Comparison of ENCODE assay signal across 15 cellular contexts in genomic region chr15:80161473-80162016, GRCh38. TPM values are rescaled to one million over a fixed set of nuclear protein-coding genes. Genes with fewer than 3 reads are reported as not detected.
DNase-seq lines count a peak whose midpoint lies in the region; ATAC-seq and TF ChIP-seq lines count a peak whose summit lies in the region.
"Had no signal": no experiment of that assay in that cellular context is flagged by ENCODE, and none has a peak within 500 bp of the region (broad histone marks: within the 10 kb centered on the region; RNA-seq: fewer than 3 reads in every experiment).

No MANE protein-coding gene starts in this region.

- H3K14ac ChIP-seq in IMR-90 (replicated peaks; ENCODE audit: low read depth, low read length): no peak overlapping the region; the same call in 1 of the 2 replicates

- H3K4me3 Mint-ChIP-seq in CD14-positive monocyte (no peak overlapping the region), endodermal cell (no peak overlapping the region)
- H3K4me3 Mint-ChIP-seq in stimulated activated naive CD8-positive, alpha-beta T cell treated with anti-CD3 and anti-CD28 coated beads, Interleukin-15, amount 100 ng/mL, for 72 hours: no peak overlapping the region
- H3K4me3 Mint-ChIP-seq: nephron had no signal

- H4K91ac ChIP-seq in IMR-90 (ENCODE audit: insufficient read depth, low read depth, low read length): no peak overlapping the region

- peaks cover 0 to 19% of the 10 kb centered on the region in 2 experiments; a peak in 2 of 4 replicates for H3K79me1 ChIP-seq in IMR-90 (ENCODE audit: low read depth in 1 of 2, low read length in 2 of 2)

- H3K9ac ChIP-seq in IMR-90 (ENCODE audit: low read depth, low read length) (no peak overlapping the region), endodermal cell (ENCODE audit: extremely low read depth, low read length, poor library complexity, severe bottlenecking) (no peak overlapping the region)

- H2BK5ac ChIP-seq in IMR-90 (ENCODE audit: low read depth, low read length, poor library complexity, severe bottlenecking): peak overlapping the region; percentile 2

- TF ChIP-seq CTCF in CD14-positive monocyte (IDR thresholded peaks at IDR 0.05) (no peak), IMR-90 (conservative IDR thresholded peaks at IDR 0.05; ENCODE audit: low read depth, low read length) (no peak), endodermal cell (conservative IDR thresholded peaks at IDR 0.05) (no peak), sigmoid colon (IDR thresholded peaks at IDR 0.05) (no peak)

- H3K4me2 ChIP-seq in IMR-90 (ENCODE audit: low read depth, low read length): no peak overlapping the region; the same call in 1 of the 2 replicates

- dilution Hi-C loops in IMR-90 (cut with HindIII; ENCODE audit: low sequenced_read_pairs, unreplicated experiment): no loop called here

- H3K23ac ChIP-seq in IMR-90 (ENCODE audit: low read depth, low read length): no peak overlapping the region

- H2AK5ac ChIP-seq in IMR-90 (ENCODE audit: low read depth, low read length): peak overlapping the region; percentile 47; the same call in 1 of the 2 replicates

- no peak overlapping the region for H2AFZ ChIP-seq in IMR-90 (replicated peaks; ENCODE audit: low read length, poor library complexity)

- H2BK120ac ChIP-seq in IMR-90 (ENCODE audit: low read depth, low read length): peak overlapping the region; percentile 95

- peak overlapping the region; percentile 14 to 82; a peak in 2 of 4 replicates for H4K8ac ChIP-seq in IMR-90 (ENCODE audit: low read depth in 2 of 2, low read length in 2 of 2)

- peak overlapping the region; percentile 94 for H3K4ac ChIP-seq in IMR-90 (ENCODE audit: low read depth, low read length)

- POLR2A ChIA-PET in IMR-90 (lab: Charles Lee; ENCODE audit: unreplicated experiment): no interaction called here

- peak overlapping the region; percentile 35; the same call in 1 of the 2 replicates for H3K27ac ChIP-seq in IMR-90 (ENCODE audit: insufficient read depth, low read length)
- no peak overlapping the region for H3K27ac ChIP-seq in endodermal cell (ENCODE audit: low read depth, low read length)
- H3K27ac ChIP-seq in sigmoid colon: peak overlapping the region in 2 of 4 donors; percentile 56 to 69
- H3K27ac ChIP-seq: uterus had no signal

- no peak overlapping the region for H3K56ac ChIP-seq in IMR-90 (ENCODE audit: extremely low read depth, insufficient read depth, low read length)

- H3K4me3 ChIP-seq in IMR-90 (ENCODE audit: insufficient read depth, low read depth, low read length): no peak overlapping the region
- no peak overlapping the region for H3K4me3 ChIP-seq in endodermal cell (ENCODE audit: low read length)
- no peak overlapping the region for H3K4me3 ChIP-seq in sigmoid colon
- H3K4me3 ChIP-seq: uterus had no signal

- H3K27ac Mint-ChIP-seq in CD14-positive monocyte (peak overlapping the region; percentile 85 to 94 (median 91)), endodermal cell (peak overlapping the region; percentile 50)
- H3K27ac Mint-ChIP-seq in stimulated activated naive CD8-positive, alpha-beta T cell treated with anti-CD3 and anti-CD28 coated beads, Interleukin-15, amount 100 ng/mL, for 72 hours: peak overlapping the region in 1 of 2 donors; percentile 11

- TF ChIP-seq EP300 in sigmoid colon (IDR thresholded peaks at IDR 0.05): no peak

- peaks cover 0 to 3% (median 0%) of the 10 kb centered on the region in 3 donors for H3K27me3 Mint-ChIP-seq in CD14-positive monocyte (ENCODE audit: low read depth in 3 of 3)
- no peaks in the 10 kb centered on the region for H3K27me3 Mint-ChIP-seq in endodermal cell (ENCODE audit: insufficient read depth)
- no peaks in the 10 kb centered on the region for H3K27me3 Mint-ChIP-seq in stimulated activated naive CD8-positive, alpha-beta T cell treated with anti-CD3 and anti-CD28 coated beads, Interleukin-15, amount 100 ng/mL, for 72 hours

- H3K18ac ChIP-seq in IMR-90 (ENCODE audit: low read depth, low read length): peak overlapping the region; percentile 67

- intact Hi-C loops in CD14-positive monocyte (cut with micrococcal nuclease) (loop anchor here in 1 of 2 donors (5.0 kb wide), 1 partner anchor 104 kb away; the partner anchor contains the start of gene ZFAND6), IMR-90 (cut with micrococcal nuclease) (no loop called here), sigmoid colon (cut with DNase I) (no loop called here)

- in situ Hi-C loops in IMR-90 (cut with MboI; ENCODE audit: low sequenced_read_pairs): no loop called here

- DNase-seq in CD14-positive monocyte (ENCODE audit: low spot score) (no peak), IMR-90 (no peak), endodermal cell (no peak), sigmoid colon (peak; percentile 48), NCI-H69 (lab: John Stamatoyannopoulos, UW) (no peak)
- no peak for DNase-seq in stimulated activated naive CD8-positive, alpha-beta T cell treated with anti-CD3 and anti-CD28 coated beads, Interleukin-15, amount 100 ng/mL, for 72 hours
- DNase-seq in stimulated activated naive CD4-positive, alpha-beta T cell (lab: John Stamatoyannopoulos, UW): no peak
- DNase-seq: effector CD8-positive, alpha-beta T cell; left ventricle myocardium superior; NCI-H1105 treated with DMSO at 0.1 percent for 48 hours; SHP77 treated with DMSO at 0.1 percent for 48 hours; uterus had no signal

- H3K9me3 ChIP-seq in IMR-90 (ENCODE audit: control insufficient read depth, insufficient read depth, low read length): no peaks in the 10 kb centered on the region
- H3K9me3 ChIP-seq in endodermal cell (ENCODE audit: control insufficient read depth, low read length): no peaks in the 10 kb centered on the region
- no peaks in the 10 kb centered on the region for H3K9me3 ChIP-seq in sigmoid colon
- H3K9me3 ChIP-seq: uterus had no signal

- H2AK9ac ChIP-seq in IMR-90 (replicated peaks; ENCODE audit: low read depth, low read length, poor library complexity): no peak overlapping the region

- H4K5ac ChIP-seq in IMR-90 (ENCODE audit: low read depth, low read length): peak overlapping the region; percentile 5

- no peak for TF ChIP-seq RAD21 in IMR-90 (IDR thresholded peaks at IDR 0.05; ENCODE audit: low read length)

- peaks cover 26% of the 10 kb centered on the region for H3K9me1 ChIP-seq in IMR-90 (ENCODE audit: insufficient read depth, low read length)

- H2BK15ac ChIP-seq in IMR-90 (ENCODE audit: low read depth, low read length): 0 out of 3 replicates have a peak overlapping the region, but pooled peaks have one; percentile 73

- H2BK20ac ChIP-seq in IMR-90 (ENCODE audit: low read depth, low read length): peak overlapping the region; percentile 9; the same call in 1 of the 2 replicates

- peaks cover 37 to 49% of the 10 kb centered on the region in 2 donors for H3K36me3 Mint-ChIP-seq in CD14-positive monocyte
- peaks cover 17% of the 10 kb centered on the region for H3K36me3 Mint-ChIP-seq in endodermal cell (ENCODE audit: low read depth)

- 83% methylated on average over 2 of the region's 6 CpGs; no CpG with 5 or more reads in 1 of the 2 experiments for WGBS in IMR-90 (ENCODE audit: extremely low coverage in 2 of 2, insufficient read length in 1 of 2), 2 experiments
- 95% methylated on average over 6 of the region's 6 CpGs for WGBS in endodermal cell (ENCODE audit: insufficient coverage in 1 of 2, insufficient read length in 1 of 2), 2 experiments
- 88 to 90% methylated on average over 6 of the region's 6 CpGs for WGBS in sigmoid colon, 2 donors

- peaks cover 37% of the 10 kb centered on the region for H3K4me1 Mint-ChIP-seq in CD14-positive monocyte
- no peaks in the 10 kb centered on the region for H3K4me1 Mint-ChIP-seq in endodermal cell
- peaks cover 24% of the 10 kb centered on the region for H3K4me1 Mint-ChIP-seq in stimulated activated naive CD8-positive, alpha-beta T cell treated with anti-CD3 and anti-CD28 coated beads, Interleukin-15, amount 100 ng/mL, for 72 hours

- H3K27me3 ChIP-seq in IMR-90 (ENCODE audit: control insufficient read depth, insufficient read depth, low read length) (no peaks in the 10 kb centered on the region), endodermal cell (ENCODE audit: control insufficient read depth, insufficient read depth, low read length, poor library complexity, severe bottlenecking) (no peaks in the 10 kb centered on the region), sigmoid colon (no peaks in the 10 kb centered on the region)
- H3K27me3 ChIP-seq: uterus had no signal

- peaks cover 13% of the 10 kb centered on the region for H3K36me3 ChIP-seq in IMR-90 (ENCODE audit: control insufficient read depth, insufficient read depth, low read length)
- H3K36me3 ChIP-seq in endodermal cell (ENCODE audit: control insufficient read depth, insufficient read depth, low read length): no peaks in the 10 kb centered on the region
- peaks cover 0 to 11% (median 0%) of the 10 kb centered on the region in 4 donors for H3K36me3 ChIP-seq in sigmoid colon
- H3K36me3 ChIP-seq: uterus had no signal

- CTCF ChIA-PET in IMR-90 (lab: Yijun Ruan, JAX): interaction anchor here (0.6 to 2.4 kb wide), 3 partner anchors 12 to 245 kb away, joined by 5 to 11 read pairs (median 9); no protein-coding TSS in a partner anchor

- no TSS peak for BruUV-seq in IMR-90 (replicated peaks; lab: Mats Ljungman, UMichigan)

- no peak for ATAC-seq in IMR-90 (ENCODE audit: low read depth)
- no peak for ATAC-seq in stimulated activated naive CD8-positive, alpha-beta T cell treated with anti-CD3 and anti-CD28 coated beads, Interleukin-15, amount 100 ng/mL, for 72 hours
- no peak for ATAC-seq in HG02973 (IDR thresholded peaks at IDR 0.05; ENCODE audit: unreplicated experiment)
- ATAC-seq: HCT116 had no signal

- H4K20me1 ChIP-seq in IMR-90 (ENCODE audit: insufficient read depth, low read length): no peaks in the 10 kb centered on the region

- H3K4me1 ChIP-seq in IMR-90 (ENCODE audit: control insufficient read depth, insufficient read depth, low read length) (peaks cover 26% of the 10 kb centered on the region), endodermal cell (ENCODE audit: control insufficient read depth, insufficient read depth, low read length) (no peaks in the 10 kb centered on the region), sigmoid colon (peaks cover 0 to 33% (median 9%) of the 10 kb centered on the region in 4 donors)
- H3K4me1 ChIP-seq: uterus had no signal

- H3K9me3 Mint-ChIP-seq in CD14-positive monocyte: peaks cover 0 to 6% (median 1%) of the 10 kb centered on the region in 7 donors
- H3K9me3 Mint-ChIP-seq in endodermal cell: no peaks in the 10 kb centered on the region
- H3K9me3 Mint-ChIP-seq in stimulated activated naive CD8-positive, alpha-beta T cell treated with anti-CD3 and anti-CD28 coated beads, Interleukin-15, amount 100 ng/mL, for 72 hours: no peaks in the 10 kb centered on the region
- H3K9me3 Mint-ChIP-seq: nephron had no signal

- no peak for TF ChIP-seq POLR2A in IMR-90 (IDR thresholded peaks at IDR 0.05; ENCODE audit: low read depth, low read length)
- no peak for TF ChIP-seq POLR2A in sigmoid colon (IDR thresholded peaks at IDR 0.05)

RNA-seq across cellular contexts. Expression of gene FAH, which starts 8.7 kb away (rescaled TPM):
- polyA plus RNA-seq in CD14-positive monocyte: 10 to 100 TPM; 24.0 to 25.4 TPM
- 36.9 and 48.6 TPM in 2 replicates for total RNA-seq in IMR-90 (2012; rRNA removed)
- polyA plus RNA-seq in IMR-90 (2012; rRNA removed): 43.1 and 50.6 TPM in 2 replicates
- 45.3 and 59.7 TPM in 2 replicates for polyA plus RNA-seq in IMR-90 (2012; cell fraction: cytosol; rRNA removed)
- 75.0 and 78.4 TPM in 2 replicates for polyA plus RNA-seq in IMR-90 (2012; cell fraction: nucleus; rRNA removed; ENCODE audit: low replicate concordance)
- 10 to 100 TPM; 11.9 to 14.2 TPM for total RNA-seq in endodermal cell
- 19.5 TPM for polyA plus RNA-seq in endodermal cell (2013, experiment 1 of 2)
- polyA plus RNA-seq in endodermal cell (2013, experiment 2 of 2): 15.9 TPM
- 10 to 100 TPM; 11.4 to 23.5 (median 12.0) TPM for total RNA-seq in sigmoid colon
- 10 to 100 TPM; 14.4 to 17.5 (median 17.1) TPM for polyA plus RNA-seq in sigmoid colon
